In the genomic region with DNA sequence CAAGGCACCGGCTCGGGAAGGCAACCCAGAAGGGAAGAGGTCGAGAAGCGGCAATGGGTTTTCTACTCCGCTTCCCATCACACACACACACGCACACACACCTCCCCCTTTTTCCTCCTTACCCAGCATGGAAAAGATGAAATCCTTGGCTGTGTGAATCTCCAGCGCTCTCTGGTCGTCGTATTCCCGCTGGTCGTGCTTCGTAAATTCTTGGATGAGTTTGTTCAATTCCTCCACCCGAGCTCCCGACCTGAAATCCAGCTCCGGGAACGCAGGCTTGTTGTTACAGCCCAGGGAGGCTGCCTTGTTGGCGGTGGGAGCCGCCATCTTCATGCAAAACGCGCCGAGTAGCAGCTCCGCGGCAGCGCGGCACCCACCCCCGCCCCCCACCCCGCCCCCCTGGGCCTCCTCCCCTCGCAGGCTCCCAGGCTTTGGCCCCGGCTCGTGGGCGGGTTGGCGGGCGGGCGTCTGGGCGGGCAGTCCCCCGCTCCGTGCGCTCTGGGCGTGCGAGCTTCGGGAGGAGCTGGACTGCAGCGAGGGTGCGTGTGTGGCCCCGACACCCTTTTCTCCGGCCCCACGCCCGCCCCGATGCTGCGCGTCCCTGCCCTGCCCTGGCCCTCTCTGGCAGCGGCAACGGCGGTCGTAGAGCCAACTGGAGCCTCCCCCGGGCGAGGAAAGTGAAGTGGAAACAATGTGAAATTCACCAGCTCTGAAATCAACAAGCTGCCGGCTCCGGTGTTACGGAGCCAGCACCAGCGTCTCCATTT, we compare ENCODE assay signal across 8 cellular contexts. TPM values are rescaled to one million over a fixed set of nuclear protein-coding genes. Genes with fewer than 3 reads are reported as not detected.
DNase-seq lines count a peak whose midpoint lies in the region; ATAC-seq and TF ChIP-seq lines count a peak whose summit lies in the region.

A gene with protein sequence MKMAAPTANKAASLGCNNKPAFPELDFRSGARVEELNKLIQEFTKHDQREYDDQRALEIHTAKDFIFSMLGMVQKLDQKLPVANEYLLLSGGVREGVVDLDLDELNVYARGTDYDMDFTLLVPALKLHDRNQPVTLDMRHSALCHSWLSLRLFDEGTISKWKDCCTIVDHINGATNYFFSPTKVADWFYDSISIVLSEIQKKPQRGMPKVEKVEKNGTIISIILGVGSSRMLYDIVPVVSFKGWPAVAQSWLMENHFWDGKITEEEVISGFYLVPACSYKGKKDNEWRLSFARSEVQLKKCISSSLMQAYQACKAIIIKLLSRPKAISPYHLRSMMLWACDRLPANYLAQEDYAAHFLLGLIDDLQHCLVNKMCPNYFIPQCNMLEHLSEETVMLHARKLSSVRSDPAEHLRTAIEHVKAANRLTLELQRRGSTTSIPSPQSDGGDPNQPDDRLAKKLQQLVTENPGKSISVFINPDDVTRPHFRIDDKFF (minus strand): TSS at position 349 of the 767 bp plus-strand sequence. CDS start 16 bp downstream, at position 333.

- peak within 1 kb of the TSS; percentile 92 for H3K27ac ChIP-seq in cingulate gyrus (ENCODE audit: low read depth, low read length)

- in situ Hi-C loops in ACHN (cut with HindIII; ENCODE audit: low pct_ligation_motif_present, low pct_unique_long_range_greater_than_20kb, low sequenced_read_pairs) = no loop called here

- TF ChIP-seq CTCF in kidney epithelial cell (IDR thresholded peaks at IDR 0.05; ENCODE audit: insufficient read depth, low read length, poor library complexity, severe bottlenecking) = no peak

- no peaks in the 10 kb centered on the region for H3K27me3 ChIP-seq in kidney epithelial cell (ENCODE audit: control insufficient read depth, insufficient read depth, low read length)

- ATAC-seq in GM18907 (IDR thresholded peaks at IDR 0.05; ENCODE audit: unreplicated experiment) (peak; percentile 68), HG03095 (IDR thresholded peaks at IDR 0.05; ENCODE audit: unreplicated experiment) (peak; percentile 60)

- peak; percentile 82 for DNase-seq in ACHN
- peak; percentile 77 for DNase-seq in NCI-H2171 (lab: John Stamatoyannopoulos, UW)
- DNase-seq in activated CD4-positive, CD25-positive, alpha-beta regulatory T cell treated with anti-CD3 and anti-CD28 coated beads, Interleukin-2, amount 50 U/mL, for 72 hours = peak; percentile 55
- no peak for DNase-seq in kidney epithelial cell (ENCODE audit: low read depth)
- DNase-seq in stimulated activated CD4-positive, alpha-beta T cell treated with anti-CD3 and anti-CD28 coated beads, Interleukin-15, amount 100 ng/mL, for 1 hour (ENCODE audit: low read depth in 1 of 2, low spot score in 1 of 2) = peak; percentile 21 to 35

- peak within 1 kb of the TSS; percentile 90 for H3K4me3 ChIP-seq in kidney epithelial cell (ENCODE audit: low read depth, low read length)

- no peaks in the 10 kb centered on the region for H3K36me3 ChIP-seq in kidney epithelial cell (ENCODE audit: control insufficient read depth, insufficient read depth, low read length)

RNA-seq across cellular contexts. Expression of the gene that starts here (rescaled TPM):
- 16.6 and 18.9 TPM in 2 replicates for total RNA-seq in kidney epithelial cell
